ENCODE assay signal across 21 cellular contexts in the genomic region with DNA sequence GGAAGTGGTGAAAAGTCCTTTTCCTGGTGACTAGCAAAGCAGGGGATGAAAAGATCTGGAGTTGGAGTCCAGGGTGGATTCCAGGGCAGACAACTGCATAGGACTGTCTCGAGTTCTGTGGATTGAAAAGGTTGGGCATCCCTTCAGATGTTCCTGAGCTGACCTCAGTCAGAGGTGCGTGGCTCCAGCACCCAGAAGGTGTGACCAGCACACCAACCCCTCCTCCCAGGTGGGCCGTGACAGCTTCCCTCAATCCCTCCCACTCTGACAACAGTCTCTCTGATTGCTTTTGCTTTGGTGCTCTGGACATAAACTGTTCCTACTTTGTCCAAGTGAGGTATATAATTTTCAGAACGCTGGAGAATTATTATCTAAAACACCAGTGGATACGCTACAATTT.
DNase-seq lines count a peak whose midpoint lies in the region; ATAC-seq, FAIRE-seq and TF ChIP-seq lines count a peak whose summit lies in the region.
"Had no signal": no experiment of that assay in that cellular context is flagged by ENCODE, and none has a peak within 500 bp of the region (broad histone marks: within the 10 kb centered on the region; RNA-seq: fewer than 3 reads in every experiment).

No MANE protein-coding gene starts in this region.

- no peaks in the 10 kb centered on the region for H3K27me3 Mint-ChIP-seq in activated T-cell treated with anti-CD3 and anti-CD28 coated beads, Interleukin-2, amount 50 U/mL, for 4 hours (ENCODE audit: low read depth)
- H3K27me3 Mint-ChIP-seq in activated T-helper 17 cell treated with anti-CD3 and anti-CD28 coated beads, Interleukin-2, amount 50 U/mL, for 72 hours = no peaks in the 10 kb centered on the region
- H3K27me3 Mint-ChIP-seq in nephron (ENCODE audit: low read depth) = no peaks in the 10 kb centered on the region
- peaks cover 2% of the 10 kb centered on the region for H3K27me3 Mint-ChIP-seq in glutamatergic neuron (ENCODE audit: unreplicated experiment)

- H3K27ac Mint-ChIP-seq in activated T-helper 17 cell treated with anti-CD3 and anti-CD28 coated beads, Interleukin-2, amount 50 U/mL, for 72 hours = peak overlapping the region; percentile 98
- peak overlapping the region; percentile 62 to 95 (median 86) for H3K27ac Mint-ChIP-seq in nephron
- no peak overlapping the region for H3K27ac Mint-ChIP-seq in glutamatergic neuron (ENCODE audit: unreplicated experiment)
- H3K27ac Mint-ChIP-seq: endodermal cell, HFFc6 had no signal

- ATAC-seq in activated T-cell treated with anti-CD3 and anti-CD28 coated beads, Interleukin-2, amount 50 U/mL, for 4 hours = peak in 1 of 2 donors; percentile 20
- ATAC-seq in activated T-helper 17 cell treated with anti-CD3 and anti-CD28 coated beads, Interleukin-2, amount 50 U/mL, for 72 hours (replicated peaks) = peak; percentile 51

- peaks cover 47% of the 10 kb centered on the region for H3K4me1 Mint-ChIP-seq in activated T-cell treated with anti-CD3 and anti-CD28 coated beads, Interleukin-2, amount 50 U/mL, for 4 hours (ENCODE audit: low read depth)
- no peaks in the 10 kb centered on the region for H3K4me1 Mint-ChIP-seq in activated T-helper 17 cell treated with anti-CD3 and anti-CD28 coated beads, Interleukin-2, amount 50 U/mL, for 72 hours
- H3K4me1 Mint-ChIP-seq in nephron (peaks cover 56% of the 10 kb centered on the region), glutamatergic neuron (ENCODE audit: low read depth, unreplicated experiment) (peaks cover under 1% of the 10 kb centered on the region)

- peak; percentile 54 for FAIRE-seq in GM12891 (lab: Jason Lieb, UNC)

- no peak for DNase-seq in activated T-cell treated with anti-CD3 and anti-CD28 coated beads, Interleukin-2, amount 50 U/mL, for 4 hours
- no peak for DNase-seq in activated T-cell treated with anti-CD3 and anti-CD28 coated beads, Interleukin-2, amount 50 U/mL, for 1 hour
- DNase-seq in GM12891 (ENCODE audit: insufficient read length, low spot score) (no peak), glutamatergic neuron (no peak), glomerular visceral epithelial cell (ENCODE audit: extremely low spot score) (no peak), NCI-H526 (lab: John Stamatoyannopoulos, UW) (no peak)
- DNase-seq: Caco-2; EL; endodermal cell; HFFc6; hippocampal formation; kidney glomerular epithelial cell; mesendoderm; NCI-H1092 treated with DMSO at 0.1 percent for 48 hours; NCI-H2081 treated with DMSO at 0.1 percent for 48 hours; NCI-H524; OCI-M1; retina; stimulated activated CD4-positive, alpha-beta T cell treated with anti-CD3 and anti-CD28 coated beads, Interleukin-2, amount 100 ng/mL, for 24 hours had no signal

- H3K36me3 Mint-ChIP-seq in activated T-cell treated with anti-CD3 and anti-CD28 coated beads, Interleukin-2, amount 50 U/mL, for 4 hours (ENCODE audit: insufficient read depth) = peaks cover 63% of the 10 kb centered on the region
- peaks cover 100% of the 10 kb centered on the region for H3K36me3 Mint-ChIP-seq in activated T-helper 17 cell treated with anti-CD3 and anti-CD28 coated beads, Interleukin-2, amount 50 U/mL, for 72 hours (ENCODE audit: low read depth)
- H3K36me3 Mint-ChIP-seq in nephron (ENCODE audit: low read depth) = no peaks in the 10 kb centered on the region
- no peaks in the 10 kb centered on the region for H3K36me3 Mint-ChIP-seq in glutamatergic neuron (ENCODE audit: unreplicated experiment)

- no peak for TF ChIP-seq POLR2A in GM12891 (IDR thresholded peaks at IDR 0.05; ENCODE audit: low read depth, low read length)

- TF ChIP-seq CTCF in nephron (IDR thresholded peaks at IDR 0.05; ENCODE audit: unreplicated experiment in 3 of 3) (no peak), glutamatergic neuron (IDR thresholded peaks at IDR 0.05; ENCODE audit: partially characterized antibody, unreplicated experiment) (no peak)

- H3K4me3 Mint-ChIP-seq in activated T-cell treated with anti-CD3 and anti-CD28 coated beads, Interleukin-2, amount 50 U/mL, for 4 hours = peak overlapping the region; percentile 89
- H3K4me3 Mint-ChIP-seq in activated T-helper 17 cell treated with anti-CD3 and anti-CD28 coated beads, Interleukin-2, amount 50 U/mL, for 72 hours = peak overlapping the region; percentile 85
- H3K4me3 Mint-ChIP-seq in nephron = peak overlapping the region in 1 of 3 experiments; percentile 16
- no peak overlapping the region for H3K4me3 Mint-ChIP-seq in glutamatergic neuron (ENCODE audit: unreplicated experiment)
- H3K4me3 Mint-ChIP-seq: endodermal cell, HFFc6 had no signal

- no peaks in the 10 kb centered on the region for H3K9me3 Mint-ChIP-seq in activated T-cell treated with anti-CD3 and anti-CD28 coated beads, Interleukin-2, amount 50 U/mL, for 4 hours
- H3K9me3 Mint-ChIP-seq in activated T-helper 17 cell treated with anti-CD3 and anti-CD28 coated beads, Interleukin-2, amount 50 U/mL, for 72 hours = no peaks in the 10 kb centered on the region
- no peaks in the 10 kb centered on the region for H3K9me3 Mint-ChIP-seq in nephron
- peaks cover 1% of the 10 kb centered on the region for H3K9me3 Mint-ChIP-seq in glutamatergic neuron (ENCODE audit: unreplicated experiment)
- H3K9me3 Mint-ChIP-seq: endodermal cell, HFFc6 had no signal

TF ChIP-seq in GM12891, 5 proteins besides CTCF, POLR2A, EP300 and RAD21:
- TF ChIP-seq POU2F2 (IDR thresholded peaks at IDR 0.05; ENCODE audit: low read depth, low read length) (no peak), TAF1 (IDR thresholded peaks at IDR 0.05; ENCODE audit: low read depth, low read length) (no peak), SPI1 (IDR thresholded peaks at IDR 0.05; ENCODE audit: low read depth, low read length) (no peak), PAX5 (IDR thresholded peaks at IDR 0.05; ENCODE audit: insufficient read depth, low read length, severe bottlenecking) (no peak), POLR2AphosphoS5 (IDR thresholded peaks at IDR 0.05; ENCODE audit: low read depth, low read length) (no peak)
